ENCODE assay signal across 34 cellular contexts in the genomic region with DNA sequence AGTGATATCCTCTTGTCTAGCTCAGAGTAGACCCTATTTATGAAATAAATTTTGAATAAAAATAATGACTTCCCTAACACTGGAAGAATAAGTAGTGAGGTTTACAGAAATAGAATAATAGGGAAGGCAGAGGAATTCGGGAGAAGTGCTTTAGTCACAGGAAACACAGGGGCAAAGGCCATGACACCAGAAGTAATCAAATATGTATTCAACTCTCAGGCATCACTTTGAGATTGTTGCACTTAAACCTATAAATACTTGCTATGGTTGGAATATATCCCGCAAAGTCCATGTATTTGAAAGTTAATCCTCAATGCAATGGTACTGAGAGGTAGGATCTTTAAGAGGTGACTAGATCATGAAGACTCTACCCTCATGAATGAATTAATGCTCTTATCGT.
"Had no signal": no experiment of that assay in that cellular context is flagged by ENCODE, and none has a peak within 500 bp of the region (broad histone marks: within the 10 kb centered on the region; RNA-seq: fewer than 3 reads in every experiment).

No MANE protein-coding gene starts in this region.

- H2AFZ ChIP-seq: PC-9 had no signal

- H3K27me3 Mint-ChIP-seq: activated CD4-positive, alpha-beta memory T cell treated with anti-CD3 and anti-CD28 coated beads for 36 hours; activated naive CD4-positive, alpha-beta T cell treated with anti-CD3 and anti-CD28 coated beads, Interleukin-2, amount 10 ng/mL, durations not matched to agents 7 days and 5 days; activated naive CD8-positive, alpha-beta T cell had no signal

- H3K27ac ChIP-seq: PC-9, RWPE1, VCaP had no signal

- H3K4me1 Mint-ChIP-seq: activated B cell treated with CpG ODN at 0.5 μM for 24 hours; activated CD8-positive, alpha-beta memory T cell treated with anti-CD3 and anti-CD28 coated beads, Interleukin-2, amount 10 ng/mL, durations not matched to agents 7 days and 5 days; activated naive CD4-positive, alpha-beta T cell treated with anti-CD3 and anti-CD28 coated beads, Interleukin-2, amount 10 ng/mL, durations not matched to agents 7 days and 5 days; activated naive CD8-positive, alpha-beta T cell treated with anti-CD3 and anti-CD28 coated beads, Interleukin-2, amount 50 U/mL, for 24 hours; brain had no signal

- H3K4me3 ChIP-seq: PC-9 had no signal

- H3K4me3 Mint-ChIP-seq: activated B cell treated with CpG ODN at 0.5 μM for 24 hours; activated CD4-positive, alpha-beta memory T cell treated with anti-CD3 and anti-CD28 coated beads for 36 hours; activated CD8-positive, alpha-beta memory T cell treated with anti-CD3 and anti-CD28 coated beads, Interleukin-2, amount 10 ng/mL, durations not matched to agents 7 days and 5 days; activated naive CD4-positive, alpha-beta T cell treated with anti-CD3 and anti-CD28 coated beads, Interleukin-2, amount 10 ng/mL, durations not matched to agents 7 days and 5 days; activated naive CD8-positive, alpha-beta T cell; activated naive CD8-positive, alpha-beta T cell treated with anti-CD3 and anti-CD28 coated beads, Interleukin-2, amount 50 U/mL, for 24 hours; brain had no signal

- H3K4me2 ChIP-seq: PC-9 had no signal

- H3K9me3 Mint-ChIP-seq: activated B cell treated with CpG ODN at 0.5 μM for 24 hours; activated CD4-positive, alpha-beta memory T cell treated with anti-CD3 and anti-CD28 coated beads for 36 hours; activated naive CD4-positive, alpha-beta T cell treated with anti-CD3 and anti-CD28 coated beads, Interleukin-2, amount 10 ng/mL, durations not matched to agents 7 days and 5 days; activated naive CD8-positive, alpha-beta T cell treated with anti-CD3 and anti-CD28 coated beads, Interleukin-2, amount 50 U/mL, for 24 hours had no signal

- H3K27ac Mint-ChIP-seq: activated B cell treated with CpG ODN at 0.5 μM for 24 hours; activated CD4-positive, alpha-beta memory T cell treated with anti-CD3 and anti-CD28 coated beads for 36 hours; activated CD8-positive, alpha-beta memory T cell treated with anti-CD3 and anti-CD28 coated beads, Interleukin-2, amount 10 ng/mL, durations not matched to agents 7 days and 5 days; activated naive CD4-positive, alpha-beta T cell treated with anti-CD3 and anti-CD28 coated beads, Interleukin-2, amount 10 ng/mL, durations not matched to agents 7 days and 5 days; activated naive CD8-positive, alpha-beta T cell; activated naive CD8-positive, alpha-beta T cell treated with anti-CD3 and anti-CD28 coated beads, Interleukin-2, amount 50 U/mL, for 24 hours; brain had no signal

- DNase-seq: activated B cell treated with CpG ODN at 0.5 μM for 24 hours; activated CD4-positive, alpha-beta memory T cell treated with anti-CD3 and anti-CD28 coated beads for 36 hours; activated CD4-positive, alpha-beta T cell treated with anti-CD3 and anti-CD28 coated beads for 4 hours; activated CD4-positive, alpha-beta T cell treated with anti-CD3 and anti-CD28 coated beads, Interleukin-2, amount 50 U/mL, for 1 hour; activated CD4-positive, CD25-positive, alpha-beta regulatory T cell treated with anti-CD3 and anti-CD28 coated beads, Interleukin-2, amount 50 U/mL, for 72 hours; activated CD8-positive, alpha-beta memory T cell treated with anti-CD3 and anti-CD28 coated beads for 24 hours; activated CD8-positive, alpha-beta memory T cell treated with anti-CD3 and anti-CD28 coated beads, Interleukin-2, amount 10 ng/mL, durations not matched to agents 7 days and 5 days; activated CD8-positive, alpha-beta memory T cell treated with anti-CD3 and anti-CD28 coated beads, Interleukin-2, amount 50 U/mL, for 48 hours; activated effector memory CD4-positive, alpha-beta T cell treated with Interleukin-2 at 50 U/mL for 16 hours; activated naive CD4-positive, alpha-beta T cell treated with anti-CD3 and anti-CD28 coated beads, Interleukin-2, amount 10 ng/mL, durations not matched to agents 7 days and 5 days; activated naive CD8-positive, alpha-beta T cell treated with anti-CD3 and anti-CD28 coated beads, Interleukin-2, amount 50 U/mL, for 24 hours; activated T-cell treated with anti-CD3 and anti-CD28 coated beads, Interleukin-2, amount 50 U/mL, for 48 hours; anterior cingulate cortex; central memory CD4-positive, alpha-beta T cell; KBM-7; MM.1S; NCI-H1092; NCI-H1436 treated with DMSO at 0.1 percent for 48 hours; NCI-H1694 treated with DMSO at 0.1 percent for 48 hours; NCI-H2029; NCI-H345; NCI-H526; NCI-H748 treated with DMSO at 0.1 percent for 48 hours; NK-92 treated with Interleukin-12 subunit alpha and Interleukin-12 subunit beta, amount 100 ng/mL, for 24 hours; PC-9; SIG-M5; SW 1271; T-helper 1 cell; T-helper 2 cell; T-helper 9 cell had no signal

- H3K36me3 Mint-ChIP-seq: activated CD4-positive, alpha-beta memory T cell treated with anti-CD3 and anti-CD28 coated beads for 36 hours; activated CD8-positive, alpha-beta memory T cell treated with anti-CD3 and anti-CD28 coated beads, Interleukin-2, amount 10 ng/mL, durations not matched to agents 7 days and 5 days; activated naive CD4-positive, alpha-beta T cell treated with anti-CD3 and anti-CD28 coated beads, Interleukin-2, amount 10 ng/mL, durations not matched to agents 7 days and 5 days; brain had no signal
